ENCODE assay signal across 28 cellular contexts in the genomic region with DNA sequence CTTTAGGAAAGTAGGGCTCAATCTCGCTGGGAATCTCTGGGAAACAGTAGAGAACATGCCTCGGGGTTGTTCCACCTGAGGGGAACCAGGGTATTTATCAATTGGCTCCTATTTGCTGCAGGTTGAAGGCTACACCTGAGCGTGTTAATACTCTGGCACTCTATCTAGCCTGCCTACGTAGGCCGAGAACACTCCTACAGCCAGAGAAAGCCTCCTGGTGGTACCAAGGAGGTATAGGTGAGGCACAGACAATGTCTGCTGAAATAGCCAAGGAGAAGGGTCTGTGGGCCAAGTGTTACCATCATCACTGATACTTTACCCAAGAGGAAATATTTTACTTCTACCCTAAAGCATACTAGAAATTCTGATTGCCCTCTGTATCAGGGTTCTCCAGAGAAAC.
DNase-seq lines count a peak whose midpoint lies in the region; ATAC-seq and TF ChIP-seq lines count a peak whose summit lies in the region.
"Had no signal": no experiment of that assay in that cellular context is flagged by ENCODE, and none has a peak within 500 bp of the region (broad histone marks: within the 10 kb centered on the region; RNA-seq: fewer than 3 reads in every experiment).

No MANE protein-coding gene starts in this region.

- intact Hi-C loops in activated naive CD4-positive, alpha-beta T cell treated with anti-CD3 and anti-CD28 coated beads for 36 hours (cut with micrococcal nuclease): no loop called here
- intact Hi-C loops in left colon (cut with DNase I, micrococcal nuclease): no loop called here

- H3K4me1 ChIP-seq in NT2/D1 (ENCODE audit: insufficient read depth, insufficient read length): no peaks in the 10 kb centered on the region
- H3K4me1 ChIP-seq: ascending aorta, BLaER1, esophagus squamous epithelium, lower lobe of right lung had no signal

- no peaks in the 10 kb centered on the region for H3K36me3 ChIP-seq in NT2/D1 (ENCODE audit: insufficient read depth, insufficient read length, low read length)
- H3K36me3 ChIP-seq: ascending aorta, BLaER1, esophagus squamous epithelium, lower lobe of right lung, upper lobe of left lung had no signal

- H3K9ac ChIP-seq in NT2/D1 (ENCODE audit: insufficient read length, low read depth): no peak overlapping the region
- H3K9ac ChIP-seq: BLaER1, SK-N-SH had no signal

- TF ChIP-seq CTCF in GM12875 (IDR thresholded peaks at IDR 0.05; ENCODE audit: borderline replicate concordance, insufficient read depth, low read depth, low read length) (0 out of 2 replicates have a peak, but pooled peaks have one; percentile 17), epithelial cell of proximal tubule (conservative IDR thresholded peaks at IDR 0.05; ENCODE audit: low read depth, low read length) (peak; percentile 25), progenitor cell of endocrine pancreas (IDR thresholded peaks at IDR 0.05; ENCODE audit: unreplicated experiment) (peak; percentile 27)

- no peaks in the 10 kb centered on the region for H3K9me3 ChIP-seq in NT2/D1 (ENCODE audit: insufficient read depth, low read length)
- H3K9me3 ChIP-seq: ascending aorta, BLaER1, esophagus squamous epithelium, lower lobe of right lung, mucosa of descending colon, SK-N-SH, upper lobe of left lung had no signal

- H3K4me1 Mint-ChIP-seq in progenitor cell of endocrine pancreas (ENCODE audit: low read depth): peaks cover 1% of the 10 kb centered on the region
- no peaks in the 10 kb centered on the region for H3K4me1 Mint-ChIP-seq in activated naive CD4-positive, alpha-beta T cell treated with anti-CD3 and anti-CD28 coated beads for 36 hours (ENCODE audit: low read depth)
- H3K4me1 Mint-ChIP-seq: activated naive CD8-positive, alpha-beta T cell treated with anti-CD3 and anti-CD28 coated beads for 36 hours; nephron progenitor cell; stimulated activated memory B cell treated with anti-CD40 and anti-IgM and Interleukin-4, amounts not matched to agents 10 μg/mL and 1 μg/mL and 100 μg/mL, for 72 hours; T-helper 17 cell had no signal

- H3K27me3 ChIP-seq in NT2/D1 (ENCODE audit: insufficient read depth, insufficient read length): no peaks in the 10 kb centered on the region
- H3K27me3 ChIP-seq: ascending aorta, BLaER1, esophagus squamous epithelium, upper lobe of left lung had no signal

- ATAC-seq in GM21717 (IDR thresholded peaks at IDR 0.05; ENCODE audit: unreplicated experiment) (no peak), left colon (no peak)
- ATAC-seq: activated CD8-positive, alpha-beta T cell treated with anti-CD3 and anti-CD28 coated beads, Interleukin-2, amount 10 ng/mL, durations not matched to agents 7 days and 5 days; lower lobe of right lung; mucosa of descending colon; sciatic nerve; stimulated activated memory B cell treated with anti-CD40 and anti-IgM and Interleukin-4, amounts not matched to agents 10 μg/mL and 1 μg/mL and 100 μg/mL, for 72 hours; T-helper 17 cell had no signal

- H3K4me3 ChIP-seq in GM12875 (ENCODE audit: low read depth, low read length) (no peak overlapping the region), NT2/D1 (ENCODE audit: insufficient read length, low read depth) (no peak overlapping the region), epithelial cell of proximal tubule (ENCODE audit: low read depth, low read length) (no peak overlapping the region)
- H3K4me3 ChIP-seq: ascending aorta, BLaER1, esophagus squamous epithelium, lower lobe of right lung, mucosa of descending colon, upper lobe of left lung had no signal

- H3K9me3 Mint-ChIP-seq in progenitor cell of endocrine pancreas (ENCODE audit: low read depth): no peaks in the 10 kb centered on the region
- no peaks in the 10 kb centered on the region for H3K9me3 Mint-ChIP-seq in activated naive CD4-positive, alpha-beta T cell treated with anti-CD3 and anti-CD28 coated beads for 36 hours
- H3K9me3 Mint-ChIP-seq: activated naive CD8-positive, alpha-beta T cell treated with anti-CD3 and anti-CD28 coated beads for 36 hours; nephron progenitor cell; stimulated activated memory B cell treated with anti-CD40 and anti-IgM and Interleukin-4, amounts not matched to agents 10 μg/mL and 1 μg/mL and 100 μg/mL, for 72 hours had no signal

- no peaks in the 10 kb centered on the region for H3K27me3 Mint-ChIP-seq in progenitor cell of endocrine pancreas
- H3K27me3 Mint-ChIP-seq in activated naive CD4-positive, alpha-beta T cell treated with anti-CD3 and anti-CD28 coated beads for 36 hours (ENCODE audit: low read depth): peaks cover 3% of the 10 kb centered on the region
- H3K27me3 Mint-ChIP-seq: activated naive CD8-positive, alpha-beta T cell treated with anti-CD3 and anti-CD28 coated beads for 36 hours; T-helper 17 cell had no signal

- H3K4me3 Mint-ChIP-seq in progenitor cell of endocrine pancreas (ENCODE audit: low read depth): no peak overlapping the region
- no peak overlapping the region for H3K4me3 Mint-ChIP-seq in activated naive CD4-positive, alpha-beta T cell treated with anti-CD3 and anti-CD28 coated beads for 36 hours
- H3K4me3 Mint-ChIP-seq: activated CD8-positive, alpha-beta T cell treated with anti-CD3 and anti-CD28 coated beads, Interleukin-2, amount 10 ng/mL, durations not matched to agents 7 days and 5 days; activated naive CD8-positive, alpha-beta T cell treated with anti-CD3 and anti-CD28 coated beads for 36 hours; nephron progenitor cell; stimulated activated memory B cell treated with anti-CD40 and anti-IgM and Interleukin-4, amounts not matched to agents 10 μg/mL and 1 μg/mL and 100 μg/mL, for 72 hours; T-helper 17 cell had no signal

- CTCF ChIA-PET in activated naive CD4-positive, alpha-beta T cell treated with anti-CD3 and anti-CD28 coated beads for 36 hours (lab: Charles Lee): no interaction called here

- H3K36me3 Mint-ChIP-seq in progenitor cell of endocrine pancreas (ENCODE audit: insufficient read depth): no peaks in the 10 kb centered on the region
- H3K36me3 Mint-ChIP-seq in activated naive CD4-positive, alpha-beta T cell treated with anti-CD3 and anti-CD28 coated beads for 36 hours (ENCODE audit: low read depth): no peaks in the 10 kb centered on the region
- H3K36me3 Mint-ChIP-seq: activated naive CD8-positive, alpha-beta T cell treated with anti-CD3 and anti-CD28 coated beads for 36 hours; stimulated activated memory B cell treated with anti-CD40 and anti-IgM and Interleukin-4, amounts not matched to agents 10 μg/mL and 1 μg/mL and 100 μg/mL, for 72 hours had no signal

- no peak overlapping the region for H3K27ac Mint-ChIP-seq in progenitor cell of endocrine pancreas
- H3K27ac Mint-ChIP-seq in activated naive CD4-positive, alpha-beta T cell treated with anti-CD3 and anti-CD28 coated beads for 36 hours: no peak overlapping the region
- H3K27ac Mint-ChIP-seq: activated CD8-positive, alpha-beta T cell treated with anti-CD3 and anti-CD28 coated beads, Interleukin-2, amount 10 ng/mL, durations not matched to agents 7 days and 5 days; activated naive CD8-positive, alpha-beta T cell treated with anti-CD3 and anti-CD28 coated beads for 36 hours; nephron progenitor cell; stimulated activated memory B cell treated with anti-CD40 and anti-IgM and Interleukin-4, amounts not matched to agents 10 μg/mL and 1 μg/mL and 100 μg/mL, for 72 hours; T-helper 17 cell had no signal

- DNase-seq in NT2/D1 (ENCODE audit: low read depth, low spot score) (peak; percentile 11), epithelial cell of proximal tubule (ENCODE audit: low read depth) (no peak), progenitor cell of endocrine pancreas (ENCODE audit: low spot score, unreplicated experiment) (no peak), left colon (no peak)
- no peak for DNase-seq in activated naive CD4-positive, alpha-beta T cell treated with anti-CD3 and anti-CD28 coated beads for 36 hours
- DNase-seq: activated CD8-positive, alpha-beta T cell treated with anti-CD3 and anti-CD28 coated beads, Interleukin-2, amount 10 ng/mL, durations not matched to agents 7 days and 5 days; activated naive CD8-positive, alpha-beta T cell treated with anti-CD3 and anti-CD28 coated beads for 36 hours; activated T-cell treated with anti-CD3 and anti-CD28 coated beads for 4 hours; cortex of kidney; esophagus squamous epithelium; foreskin melanocyte; hypothalamus; kidney glomerular epithelial cell; lower lobe of right lung; mucosa of descending colon; NCI-H2029; NCI-H526 treated with DMSO at 0.1 percent for 48 hours; nephron progenitor cell; SK-N-SH; stimulated activated CD4-positive, alpha-beta T cell treated with anti-CD3 and anti-CD28 coated beads, Interleukin-4, amount 100 ng/mL, for 4 hours; T-helper 17 cell; upper lobe of left lung had no signal
